ENCODE assay signal across 12 cellular contexts in genomic region chr11:110133182-110133581, GRCh38. TPM values are rescaled to one million over a fixed set of nuclear protein-coding genes. Genes with fewer than 3 reads are reported as not detected.
"Had no signal": no experiment of that assay in that cellular context is flagged by ENCODE, and none has a peak within 500 bp of the region (broad histone marks: within the 10 kb centered on the region; RNA-seq: fewer than 3 reads in every experiment).

No MANE protein-coding gene starts in this region.

- H3K9me3 ChIP-seq: esophagus squamous epithelium, thyroid gland had no signal

- H3K4me3 ChIP-seq: esophagus squamous epithelium, thyroid gland had no signal

- H3K36me3 ChIP-seq: esophagus squamous epithelium, thyroid gland had no signal

- H3K27me3 ChIP-seq: brain microvascular endothelial cell, esophagus squamous epithelium, thyroid gland had no signal

- H3K27ac ChIP-seq: brain microvascular endothelial cell, esophagus squamous epithelium, thyroid gland had no signal

- DNase-seq: activated CD4-positive, alpha-beta T cell treated with anti-CD3 and anti-CD28 coated beads, Interleukin-2, amount 10 ng/mL, durations not matched to agents 7 days and 5 days; activated CD8-positive, alpha-beta T cell treated with anti-CD3 and anti-CD28 coated beads, Interleukin-2, amount 10 ng/mL, durations not matched to agents 7 days and 5 days; activated naive CD4-positive, alpha-beta T cell treated with anti-CD3 and anti-CD28 coated beads for 36 hours; activated T-cell treated with anti-CD3 and anti-CD28 coated beads, Interleukin-2, amount 50 U/mL, for 4 hours; brain microvascular endothelial cell; effector CD8-positive, alpha-beta T cell; esophagus squamous epithelium; islet precursor cell; left colon; stimulated activated CD4-positive, alpha-beta T cell treated with anti-CD3 and anti-CD28 coated beads, Interleukin-2, amount 100 ng/mL, for 24 hours; stimulated activated naive CD4-positive, alpha-beta T cell treated with Interleukin-2 at 50 U/mL for 16 hours; thyroid gland had no signal

RNA-seq across cellular contexts. Expression of gene ZC3H12C, which starts 40.0 kb away (rescaled TPM):
- total RNA-seq: activated naive CD4-positive, alpha-beta T cell treated with anti-CD3 and anti-CD28 coated beads for 36 hours had no signal
